In genomic region chr22:43299736-43300135, GRCh38 we compare ENCODE assay signal across 35 cellular contexts. TPM values are rescaled to one million over a fixed set of nuclear protein-coding genes. Genes with fewer than 3 reads are reported as not detected.
"Had no signal": no experiment of that assay in that cellular context is flagged by ENCODE, and none has a peak within 500 bp of the region (broad histone marks: within the 10 kb centered on the region; RNA-seq: fewer than 3 reads in every experiment).

No MANE protein-coding gene starts in this region.

- H3K36me3 ChIP-seq: adrenal gland, breast epithelium, esophagus squamous epithelium, gastroesophageal sphincter, WERI-Rb-1 had no signal

- H3K27me3 ChIP-seq: adrenal gland, body of pancreas, breast epithelium, esophagus squamous epithelium, gastroesophageal sphincter had no signal

- H3K27ac Mint-ChIP-seq: activated B cell treated with CpG ODN at 0.5 μM for 24 hours; activated CD8-positive, alpha-beta T cell treated with anti-CD3 and anti-CD28 coated beads for 36 hours; activated naive CD4-positive, alpha-beta T cell treated with anti-CD3 and anti-CD28 coated beads for 36 hours; activated naive CD4-positive, alpha-beta T cell treated with anti-CD3 and anti-CD28 coated beads, Interleukin-2, amount 50 U/mL, for 24 hours; activated naive CD8-positive, alpha-beta T cell treated with anti-CD3 and anti-CD28 coated beads for 36 hours; activated naive CD8-positive, alpha-beta T cell treated with anti-CD3 and anti-CD28 coated beads, Interleukin-2, amount 50 U/mL, for 24 hours; activated T-helper 17 cell treated with anti-CD3 and anti-CD28 coated beads, Interleukin-2, amount 50 U/mL, for 72 hours; dendritic cell treated with granulocyte-macrophage colony-stimulating factor and Interleukin-4, amounts not matched to agents 40 ng/mL and 50 ng/mL, for 4 days; endodermal cell; T-helper 17 cell; T-helper 2 cell treated with Interferon-gamma antibody and Interleukin-4, amounts not matched to agents 5 μg/mL and 100 μg/mL, for 36 hours had no signal

- DNase-seq: activated B cell treated with CpG ODN at 0.5 μM for 24 hours; activated CD4-positive, alpha-beta T cell treated with anti-CD3 and anti-CD28 coated beads for 48 hours; activated CD4-positive, alpha-beta T cell treated with anti-CD3 and anti-CD28 coated beads, Interleukin-2, amount 50 U/mL, for 1 hour; activated CD4-positive, alpha-beta T cell treated with anti-CD3 and anti-CD28 coated beads, Interleukin-2, amount 50 U/mL, for 48 hours; activated CD8-positive, alpha-beta memory T cell treated with anti-CD3 and anti-CD28 coated beads for 24 hours; activated CD8-positive, alpha-beta T cell treated with anti-CD3 and anti-CD28 coated beads for 36 hours; activated effector memory CD4-positive, alpha-beta T cell treated with anti-CD3 and anti-CD28 coated beads, Interleukin-2, amount 50 U/mL, for 16 hours; activated naive CD4-positive, alpha-beta T cell treated with anti-CD3 and anti-CD28 coated beads for 36 hours; activated naive CD8-positive, alpha-beta T cell treated with anti-CD3 and anti-CD28 coated beads for 36 hours; activated naive CD8-positive, alpha-beta T cell treated with anti-CD3 and anti-CD28 coated beads, Interleukin-2, amount 50 U/mL, for 24 hours; activated T-cell treated with anti-CD3 and anti-CD28 coated beads, Interleukin-2, amount 50 U/mL, for 4 hours; adrenal gland; amygdala; body of pancreas; dorsolateral prefrontal cortex; effector memory CD4-positive, alpha-beta T cell; endodermal cell; erythroblast; esophagus squamous epithelium; foreskin melanocyte; T-helper 1 cell; T-helper 17 cell; T1000; WERI-Rb-1 had no signal

- H3K9me3 Mint-ChIP-seq: activated B cell treated with CpG ODN at 0.5 μM for 24 hours; activated CD8-positive, alpha-beta T cell treated with anti-CD3 and anti-CD28 coated beads for 36 hours; activated naive CD4-positive, alpha-beta T cell treated with anti-CD3 and anti-CD28 coated beads for 36 hours; activated naive CD4-positive, alpha-beta T cell treated with anti-CD3 and anti-CD28 coated beads, Interleukin-2, amount 50 U/mL, for 24 hours; activated naive CD8-positive, alpha-beta T cell treated with anti-CD3 and anti-CD28 coated beads for 36 hours; activated naive CD8-positive, alpha-beta T cell treated with anti-CD3 and anti-CD28 coated beads, Interleukin-2, amount 50 U/mL, for 24 hours; activated T-cell treated with anti-CD3 and anti-CD28 coated beads, Interleukin-2, amount 50 U/mL, for 4 hours; activated T-helper 17 cell treated with anti-CD3 and anti-CD28 coated beads, Interleukin-2, amount 50 U/mL, for 72 hours; central memory CD8-positive, alpha-beta T cell; dendritic cell treated with granulocyte-macrophage colony-stimulating factor and Interleukin-4, amounts not matched to agents 40 ng/mL and 50 ng/mL, for 4 days; endodermal cell; T-helper 2 cell treated with Interferon-gamma antibody and Interleukin-4, amounts not matched to agents 5 μg/mL and 100 μg/mL, for 36 hours had no signal

- H3K4me3 ChIP-seq: adrenal gland, body of pancreas, breast epithelium, coronary artery, dorsolateral prefrontal cortex, esophagus squamous epithelium, gastroesophageal sphincter had no signal

- H3K9me3 ChIP-seq: adrenal gland, body of pancreas, breast epithelium, esophagus squamous epithelium, gastroesophageal sphincter had no signal

- H3K27ac ChIP-seq: adrenal gland, body of pancreas, breast epithelium, coronary artery, dorsolateral prefrontal cortex, WERI-Rb-1 had no signal

- ATAC-seq: activated CD4-positive, CD25-positive, alpha-beta regulatory T cell treated with anti-CD3 and anti-CD28 coated beads, Interleukin-2, amount 50 U/mL, for 24 hours; activated CD8-positive, alpha-beta T cell treated with anti-CD3 and anti-CD28 coated beads for 36 hours; activated naive CD8-positive, alpha-beta T cell treated with anti-CD3 and anti-CD28 coated beads, Interleukin-2, amount 50 U/mL, for 24 hours; activated T-cell treated with anti-CD3 and anti-CD28 coated beads, Interleukin-2, amount 50 U/mL, for 4 hours; body of pancreas; gastroesophageal sphincter; T-helper 17 cell had no signal

- H3K27me3 Mint-ChIP-seq: activated CD8-positive, alpha-beta T cell treated with anti-CD3 and anti-CD28 coated beads for 36 hours; activated naive CD4-positive, alpha-beta T cell treated with anti-CD3 and anti-CD28 coated beads, Interleukin-2, amount 50 U/mL, for 24 hours; activated naive CD8-positive, alpha-beta T cell treated with anti-CD3 and anti-CD28 coated beads for 36 hours had no signal

- H3K36me3 Mint-ChIP-seq: activated naive CD4-positive, alpha-beta T cell treated with anti-CD3 and anti-CD28 coated beads, Interleukin-2, amount 50 U/mL, for 24 hours; activated naive CD8-positive, alpha-beta T cell treated with anti-CD3 and anti-CD28 coated beads for 36 hours had no signal

- H3K4me1 Mint-ChIP-seq: activated B cell treated with CpG ODN at 0.5 μM for 24 hours; activated naive CD4-positive, alpha-beta T cell treated with anti-CD3 and anti-CD28 coated beads, Interleukin-2, amount 50 U/mL, for 24 hours; activated naive CD8-positive, alpha-beta T cell treated with anti-CD3 and anti-CD28 coated beads for 36 hours; activated T-helper 17 cell treated with anti-CD3 and anti-CD28 coated beads, Interleukin-2, amount 50 U/mL, for 72 hours; central memory CD8-positive, alpha-beta T cell; endodermal cell had no signal

- H3K4me3 Mint-ChIP-seq: activated B cell treated with CpG ODN at 0.5 μM for 24 hours; activated CD8-positive, alpha-beta T cell treated with anti-CD3 and anti-CD28 coated beads for 36 hours; activated naive CD4-positive, alpha-beta T cell treated with anti-CD3 and anti-CD28 coated beads for 36 hours; activated naive CD4-positive, alpha-beta T cell treated with anti-CD3 and anti-CD28 coated beads, Interleukin-2, amount 50 U/mL, for 24 hours; activated naive CD8-positive, alpha-beta T cell treated with anti-CD3 and anti-CD28 coated beads for 36 hours; activated naive CD8-positive, alpha-beta T cell treated with anti-CD3 and anti-CD28 coated beads, Interleukin-2, amount 50 U/mL, for 24 hours; activated T-cell treated with anti-CD3 and anti-CD28 coated beads, Interleukin-2, amount 50 U/mL, for 4 hours; activated T-helper 17 cell treated with anti-CD3 and anti-CD28 coated beads, Interleukin-2, amount 50 U/mL, for 72 hours; central memory CD8-positive, alpha-beta T cell; dendritic cell treated with granulocyte-macrophage colony-stimulating factor and Interleukin-4, amounts not matched to agents 40 ng/mL and 50 ng/mL, for 4 days; endodermal cell; T-helper 17 cell; T-helper 2 cell treated with Interferon-gamma antibody and Interleukin-4, amounts not matched to agents 5 μg/mL and 100 μg/mL, for 36 hours had no signal

RNA-seq across cellular contexts. Expression of gene SCUBE1, which starts 43.4 kb away (rescaled TPM):
- total RNA-seq: activated B cell treated with CpG ODN at 0.5 μM for 24 hours; activated naive CD4-positive, alpha-beta T cell treated with anti-CD3 and anti-CD28 coated beads for 36 hours; activated T-helper 17 cell treated with anti-CD3 and anti-CD28 coated beads, Interleukin-2, amount 50 U/mL, for 72 hours; fibroblast of villous mesenchyme; T-helper 17 cell had no signal
- polyA plus RNA-seq: fibroblast of lung had no signal
